In the genomic region with DNA sequence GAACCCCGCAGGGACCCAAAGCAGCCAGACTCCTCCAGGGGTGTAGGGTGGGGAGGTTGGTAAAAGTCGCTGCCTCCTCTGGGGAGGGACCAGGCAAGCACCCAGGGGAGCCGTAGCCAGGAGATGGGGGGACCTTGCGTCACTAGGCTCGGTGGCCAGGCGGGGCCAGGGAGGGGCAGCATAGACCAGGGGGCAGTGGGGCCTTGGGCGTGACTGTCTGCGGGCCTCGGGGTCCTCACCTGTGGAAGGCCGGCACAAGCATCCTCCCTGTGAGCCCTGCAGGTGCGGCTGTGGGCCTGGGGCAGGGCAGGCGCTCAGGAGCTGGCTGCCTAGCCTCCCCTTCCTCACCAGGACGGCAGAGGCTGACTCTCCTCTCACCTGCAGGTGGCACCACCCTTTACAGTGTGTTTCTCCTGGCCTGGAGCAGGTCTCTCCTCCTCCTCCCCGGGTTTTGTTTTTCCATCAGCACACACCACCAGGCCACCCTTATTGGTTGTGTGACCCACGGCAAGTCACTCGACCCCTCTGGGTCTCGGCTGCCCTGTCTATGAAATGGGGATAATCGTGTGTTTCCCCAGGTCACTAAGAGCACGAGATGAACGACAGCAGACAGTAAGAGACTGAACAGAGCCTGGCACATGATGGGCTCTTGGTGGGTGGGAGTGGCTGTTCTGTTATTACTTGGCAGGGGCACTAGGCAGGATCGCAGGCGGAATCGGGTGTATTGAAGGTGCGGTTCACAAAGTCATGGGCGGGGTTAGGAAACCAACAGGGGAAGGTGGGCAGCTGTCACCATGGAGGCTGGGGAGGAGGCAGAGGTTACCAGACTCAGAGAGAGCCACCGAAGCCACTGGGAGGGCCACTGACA, we compare ENCODE assay signal across 10 cellular contexts. TPM values are rescaled to one million over a fixed set of nuclear protein-coding genes. Genes with fewer than 3 reads are reported as not detected.
DNase-seq lines count a peak whose midpoint lies in the region; ATAC-seq and TF ChIP-seq lines count a peak whose summit lies in the region.
"Had no signal": no experiment of that assay in that cellular context is flagged by ENCODE, and none has a peak within 500 bp of the region (broad histone marks: within the 10 kb centered on the region; RNA-seq: fewer than 3 reads in every experiment).

No MANE protein-coding gene starts in this region.

- H3K4me1 ChIP-seq in PC-9 (replicated peaks; ENCODE audit: insufficient read depth) (peaks cover 32% of the 10 kb centered on the region), foreskin keratinocyte (no peaks in the 10 kb centered on the region)

- peaks cover 7% of the 10 kb centered on the region for H3K27me3 Mint-ChIP-seq in T-helper 17 cell
- H3K27me3 Mint-ChIP-seq: activated naive CD8-positive, alpha-beta T cell had no signal

- H3K9me3 ChIP-seq in PC-9 (ENCODE audit: insufficient read depth, low read depth) (no peaks in the 10 kb centered on the region), T-helper 17 cell (ENCODE audit: control insufficient read depth, low read length, poor library complexity, severe bottlenecking) (no peaks in the 10 kb centered on the region)

- no peak overlapping the region for H2AFZ ChIP-seq in PC-9

- H3K27me3 ChIP-seq in PC-9 (ENCODE audit: insufficient read depth, low read depth) = no peaks in the 10 kb centered on the region
- H3K27me3 ChIP-seq in foreskin keratinocyte = peaks cover 29% of the 10 kb centered on the region

- no peak overlapping the region for H3K4me3 ChIP-seq in PC-9

- no peaks in the 10 kb centered on the region for H3K79me2 ChIP-seq in PC-9 (ENCODE audit: low read depth)

- no peak overlapping the region for H3K27ac Mint-ChIP-seq in T-helper 17 cell
- H3K27ac Mint-ChIP-seq: activated naive CD8-positive, alpha-beta T cell; immature natural killer cell had no signal

- in situ Hi-C loops in ACHN (cut with HindIII; ENCODE audit: low pct_ligation_motif_present, low pct_unique_long_range_greater_than_20kb, low sequenced_read_pairs) = no loop called here

- no peak overlapping the region for H3K4me3 Mint-ChIP-seq in T-helper 17 cell
- H3K4me3 Mint-ChIP-seq: activated naive CD8-positive, alpha-beta T cell; immature natural killer cell had no signal

- H3K4me1 Mint-ChIP-seq in T-helper 17 cell = peaks cover 5% of the 10 kb centered on the region
- H3K4me1 Mint-ChIP-seq: immature natural killer cell had no signal

- intact Hi-C loops in PC-9 (cut with micrococcal nuclease; ENCODE audit: unreplicated experiment) (no loop called here), sciatic nerve (cut with DNase I) (no loop called here)

- TF ChIP-seq CTCF in GM12874 (IDR thresholded peaks at IDR 0.05; ENCODE audit: insufficient read depth, low read depth, low read length) (peak; percentile 38; the same call in 1 of the 2 replicates), PC-9 (conservative IDR thresholded peaks at IDR 0.05) (peak; percentile 50; the same call in 1 of the 2 replicates), foreskin keratinocyte (conservative IDR thresholded peaks at IDR 0.05) (peak; percentile 69)

- POLR2A ChIA-PET in PC-9 (lab: Charles Lee; ENCODE audit: unreplicated experiment) = no interaction called here

- no TSS peak for BruUV-seq in PC-9 (replicated peaks; lab: Mats Ljungman, UMichigan)

- no peak overlapping the region for H3K4me2 ChIP-seq in PC-9

- CTCF ChIA-PET in PC-9 (lab: Charles Lee) = no interaction called here

- H3K9me2 ChIP-seq in PC-9 (ENCODE audit: insufficient read depth) = no peaks in the 10 kb centered on the region

- peak; percentile 54 for ATAC-seq in foreskin keratinocyte
- ATAC-seq in HG03469 (IDR thresholded peaks at IDR 0.05; ENCODE audit: unreplicated experiment) = no peak
- no peak for ATAC-seq in sciatic nerve
- no peak for ATAC-seq in T-helper 17 cell

- peaks cover 10% of the 10 kb centered on the region for H3F3A ChIP-seq in PC-9 (ENCODE audit: insufficient read depth, low read depth)

- peaks cover 7% of the 10 kb centered on the region; the same call in 1 of the 2 replicates for H4K20me1 ChIP-seq in PC-9 (ENCODE audit: insufficient read depth)

- H3K27ac ChIP-seq in PC-9 = no peak overlapping the region
- H3K27ac ChIP-seq in foreskin keratinocyte = no peak overlapping the region

- H3K36me3 ChIP-seq in PC-9 (ENCODE audit: low read depth) = no peaks in the 10 kb centered on the region

- peaks cover 2% of the 10 kb centered on the region for H3K36me3 Mint-ChIP-seq in T-helper 17 cell (ENCODE audit: low read depth)
- H3K36me3 Mint-ChIP-seq: activated naive CD8-positive, alpha-beta T cell; immature natural killer cell had no signal

- DNase-seq in ACHN = peak; percentile 14
- DNase-seq in PC-9 = no peak
- peak in 1 of 2 donors; percentile 13 for DNase-seq in foreskin keratinocyte
- DNase-seq in retina = no peak
- DNase-seq in sciatic nerve (ENCODE audit: low spot score) = no peak
- DNase-seq in T-helper 17 cell = no peak
- DNase-seq: immature natural killer cell had no signal

RNA-seq across cellular contexts. Expression of a gene that starts 52.7 kb away (rescaled TPM):
- total RNA-seq in PC-9 (2021) = 0.25 and 0.44 TPM in 2 replicates
- total RNA-seq in foreskin keratinocyte = not detected in 2 replicates
- polyA plus RNA-seq in foreskin keratinocyte = not detected in 2 replicates
- total RNA-seq in sciatic nerve = 3.5 TPM
- not detected for total RNA-seq in T-helper 17 cell
- polyA plus RNA-seq: immature natural killer cell had no signal
